13 cellular contexts compared by ENCODE assay signal in the genomic region with DNA sequence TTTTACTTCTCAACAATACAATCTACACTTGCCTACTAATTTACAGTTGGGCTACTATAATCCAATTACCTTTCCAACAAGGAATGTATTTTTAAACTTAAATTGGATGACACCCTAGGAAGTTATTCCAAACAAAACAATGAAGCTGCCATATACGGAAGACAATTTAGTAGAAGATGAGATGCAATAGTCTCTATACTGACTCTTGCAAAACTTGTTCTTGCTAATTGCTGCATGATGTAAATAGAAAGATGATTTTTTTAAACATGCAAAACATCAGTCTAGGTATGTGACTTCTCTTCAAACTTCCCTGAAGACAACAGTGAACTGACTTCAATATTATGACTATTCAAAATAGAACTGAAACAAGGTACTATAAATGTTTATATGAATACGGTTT. TPM values are rescaled to one million over a fixed set of nuclear protein-coding genes. Genes with fewer than 3 reads are reported as not detected.
DNase-seq lines count a peak whose midpoint lies in the region; ATAC-seq and TF ChIP-seq lines count a peak whose summit lies in the region.
"Had no signal": no experiment of that assay in that cellular context is flagged by ENCODE, and none has a peak within 500 bp of the region (broad histone marks: within the 10 kb centered on the region; RNA-seq: fewer than 3 reads in every experiment).

No MANE protein-coding gene starts in this region.

- intact Hi-C loops in left ventricle myocardium inferior (cut with micrococcal nuclease) (loop anchor here (10.0 kb wide), 1 partner anchor 100 kb away; no protein-coding TSS in a partner anchor), heart left ventricle (cut with DNase I) (loop anchor here in 4 of 10 donors (5.0 to 10.0 kb wide), 3 partner anchors 88 to 200 kb away; partner anchors contain the start of gene FKBP9 (in 3 of the 4))

- TF ChIP-seq POLR2A in heart left ventricle (IDR thresholded peaks at IDR 0.05) (no peak), suprapubic skin (IDR thresholded peaks at IDR 0.05) (no peak)

- H3K4me3 ChIP-seq in left ventricle myocardium inferior, result no peak overlapping the region
- no peak overlapping the region for H3K4me3 ChIP-seq in heart left ventricle
- no peak overlapping the region for H3K4me3 ChIP-seq in cardiac fibroblast (replicated peaks in 1 of 2; ENCODE audit: low read depth in 2 of 2, low read length in 2 of 2)
- H3K4me3 ChIP-seq in suprapubic skin, result no peak overlapping the region
- H3K4me3 ChIP-seq: K562 had no signal

- TF ChIP-seq CTCF in left ventricle myocardium inferior (IDR thresholded peaks at IDR 0.05; ENCODE audit: borderline replicate concordance) (no peak), heart left ventricle (IDR thresholded peaks at IDR 0.05) (no peak), cardiac fibroblast (IDR thresholded peaks at IDR 0.05; ENCODE audit: low read depth, low read length) (no peak), suprapubic skin (IDR thresholded peaks at IDR 0.05) (no peak)

- H3K9me3 ChIP-seq in left ventricle myocardium inferior (replicated peaks) (no peaks in the 10 kb centered on the region), heart left ventricle (no peaks in the 10 kb centered on the region), suprapubic skin (no peaks in the 10 kb centered on the region)

- 11 to 53% (median 19%) methylated on average over 2 of the region's 2 CpGs for WGBS in heart left ventricle, 4 donors
- 47% methylated on average over 2 of the region's 2 CpGs for WGBS in suprapubic skin

- H3K27me3 ChIP-seq in left ventricle myocardium inferior (ENCODE audit: low read depth), result no peaks in the 10 kb centered on the region
- no peaks in the 10 kb centered on the region for H3K27me3 ChIP-seq in heart left ventricle
- no peaks in the 10 kb centered on the region for H3K27me3 ChIP-seq in suprapubic skin

- TF ChIP-seq EP300 in suprapubic skin (IDR thresholded peaks at IDR 0.05), result no peak

- ATAC-seq in heart left ventricle, result no peak
- peak; percentile 46 for ATAC-seq in HG02973 (IDR thresholded peaks at IDR 0.05; ENCODE audit: unreplicated experiment)
- ATAC-seq in HG03457 (IDR thresholded peaks at IDR 0.05; ENCODE audit: unreplicated experiment), result no peak
- ATAC-seq in HG02759 (IDR thresholded peaks at IDR 0.05; ENCODE audit: unreplicated experiment), result no peak

- peaks cover 63% of the 10 kb centered on the region for H3K4me1 ChIP-seq in left ventricle myocardium inferior
- peaks cover 0 to 57% (median 42%) of the 10 kb centered on the region in 12 donors for H3K4me1 ChIP-seq in heart left ventricle
- peaks cover 43% of the 10 kb centered on the region for H3K4me1 ChIP-seq in suprapubic skin

- DNase-seq in left ventricle myocardium inferior, result no peak
- DNase-seq in heart left ventricle, result no peak
- peak; percentile 15 to 31 for DNase-seq in cardiac fibroblast (ENCODE audit: low read depth in 2 of 2)
- DNase-seq in A172 (ENCODE audit: low spot score), result no peak
- DNase-seq in suprapubic skin (ENCODE audit: low spot score in 2 of 2), result no peak
- DNase-seq: anterior cingulate cortex, erythroblast, NCI-H524, SW 1271 had no signal

- peak overlapping the region; percentile 80 for H3K27ac ChIP-seq in left ventricle myocardium inferior (replicated peaks)
- peak overlapping the region in 4 of 12 donors; percentile 52 to 76 (median 62) for H3K27ac ChIP-seq in heart left ventricle
- no peak overlapping the region for H3K27ac ChIP-seq in suprapubic skin

- H3K36me3 ChIP-seq in left ventricle myocardium inferior (no peaks in the 10 kb centered on the region), heart left ventricle (no peaks in the 10 kb centered on the region), suprapubic skin (no peaks in the 10 kb centered on the region)

RNA-seq across cellular contexts. Expression of gene NT5C3A, which starts 17.6 kb away (rescaled TPM):
- total RNA-seq in left ventricle myocardium inferior (33.4 TPM), heart left ventricle (10 to 100 TPM; 13.4 to 32.2 (median 20.1) TPM), suprapubic skin (10 to 100 TPM; 26.3 to 51.9 (median 37.2) TPM)
- polyA plus RNA-seq in heart left ventricle, result 10 to 100 TPM; 13.1 to 14.6 TPM
- total RNA-seq in A172 (2014; rRNA removed; shearing (Covaris generic)), result 49.0 and 57.4 TPM in 2 replicates

Comparison
In these comparisons a context has a peak if more than half of its experiments do, and no peak if none do; other contexts are left out.
1. DNase-seq: peak in cardiac fibroblast (2 of 2); none in left ventricle myocardium inferior (single experiment), heart left ventricle (0 of 5), A172 (single experiment) and suprapubic skin (0 of 2).